Comparison of ENCODE assay signal across 14 cellular contexts in genomic region chr20:18727032-18727508, GRCh38.
DNase-seq lines count a peak whose midpoint lies in the region; ATAC-seq and TF ChIP-seq lines count a peak whose summit lies in the region.
"Had no signal": no experiment of that assay in that cellular context is flagged by ENCODE, and none has a peak within 500 bp of the region (broad histone marks: within the 10 kb centered on the region; RNA-seq: fewer than 3 reads in every experiment).

No MANE protein-coding gene starts in this region.

- no peaks in the 10 kb centered on the region for H4K20me1 ChIP-seq in PC-3 (ENCODE audit: low read length)

- TF ChIP-seq CTCF in PC-3 (conservative IDR thresholded peaks at IDR 0.05; ENCODE audit: low read depth, low read length) (no peak), WERI-Rb-1 (IDR thresholded peaks at IDR 0.05; ENCODE audit: low read depth, low read length) (no peak), psoas muscle (IDR thresholded peaks at IDR 0.05) (no peak)

- H3F3A ChIP-seq in PC-3 (ENCODE audit: low read length, unreplicated experiment) = no peaks in the 10 kb centered on the region

- H3K9me3 ChIP-seq in PC-3 (ENCODE audit: low read length) = no peaks in the 10 kb centered on the region
- H3K9me3 ChIP-seq in WERI-Rb-1 (ENCODE audit: severe bottlenecking) = no peaks in the 10 kb centered on the region
- no peaks in the 10 kb centered on the region for H3K9me3 ChIP-seq in psoas muscle

- no peak overlapping the region for H3K27ac ChIP-seq in PC-3 (ENCODE audit: low read length)
- H3K27ac ChIP-seq in WERI-Rb-1 = no peak overlapping the region
- H3K27ac ChIP-seq in psoas muscle = no peak overlapping the region

- peak; percentile 64 for DNase-seq in DMS79 treated with DMSO at 0.1 percent for 48 hours (lab: John Stamatoyannopoulos, UW)
- peak; percentile 17 for DNase-seq in Jurkat, Clone E6-1 (ENCODE audit: low read depth, low spot score)
- DNase-seq in PC-3 = peak; percentile 16
- DNase-seq in myocyte (ENCODE audit: low read depth) = peak; percentile 35
- DNase-seq in SIG-M5 treated with dmso at 0.1 percent for 504 hours (lab: John Stamatoyannopoulos, UW; ENCODE audit: unreplicated experiment) = no peak
- no peak for DNase-seq in WERI-Rb-1
- no peak for DNase-seq in psoas muscle
- DNase-seq in left cardiac atrium = no peak
- DNase-seq: activated CD4-positive, CD25-positive, alpha-beta regulatory T cell treated with anti-CD3 and anti-CD28 coated beads, Interleukin-2, amount 50 U/mL, for 72 hours; activated T-cell treated with anti-CD3 and anti-CD28 coated beads, Interleukin-2, amount 50 U/mL, for 4 hours; CD4-positive, CD25-positive, alpha-beta regulatory T cell; effector memory CD4-positive, alpha-beta T cell; NCI-H1694 treated with DMSO at 0.1 percent for 48 hours had no signal

- CTCF ChIA-PET in PC-3 (lab: Charles Lee) = no interaction called here

- H2AFZ ChIP-seq in PC-3 (ENCODE audit: low read length) = no peak overlapping the region

- H3K4me3 ChIP-seq in Jurkat, Clone E6-1 (ENCODE audit: low read length) = no peak overlapping the region
- H3K4me3 ChIP-seq in PC-3 (ENCODE audit: low read length) (no peak overlapping the region), WERI-Rb-1 (ENCODE audit: low read depth, low read length) (no peak overlapping the region), psoas muscle (no peak overlapping the region)

- no peak overlapping the region for H3K4me2 ChIP-seq in PC-3 (ENCODE audit: low read length)

- H3K4me1 ChIP-seq in PC-3 (ENCODE audit: insufficient read depth, low read length) (no peaks in the 10 kb centered on the region), psoas muscle (peaks cover 7% of the 10 kb centered on the region)

- intact Hi-C loops in PC-3 (cut with micrococcal nuclease) (no loop called here), psoas muscle (cut with DNase I) (no loop called here), left cardiac atrium (cut with DNase I) (no loop called here)

- POLR2A ChIA-PET in PC-3 (lab: Charles Lee; ENCODE audit: unreplicated experiment) = no interaction called here

- 83 to 90% (median 90%) methylated on average over 9 of the region's 9 CpGs for WGBS in psoas muscle, 3 donors

- no peaks in the 10 kb centered on the region for H3K79me2 ChIP-seq in PC-3 (ENCODE audit: low read length)

- ATAC-seq in PC-3 (peak; percentile 24; the same call in 1 of the 2 replicates), psoas muscle (no peak), left cardiac atrium (no peak)
- ATAC-seq: activated T-cell treated with anti-CD3 and anti-CD28 coated beads, Interleukin-2, amount 50 U/mL, for 4 hours; HCT116 had no signal

- H3K9ac ChIP-seq in PC-3 (ENCODE audit: low read length) = no peak overlapping the region

- no TSS peak for BruUV-seq in PC-3 (replicated peaks; lab: Mats Ljungman, UMichigan)

- H3K27me3 ChIP-seq in PC-3 (ENCODE audit: low read length) (no peaks in the 10 kb centered on the region), WERI-Rb-1 (ENCODE audit: insufficient read depth, low read depth, severe bottlenecking) (no peaks in the 10 kb centered on the region), psoas muscle (ENCODE audit: insufficient read depth in 3 of 3, low read length in 2 of 3) (no peaks in the 10 kb centered on the region)

- H3K9me2 ChIP-seq in PC-3 (replicated peaks; ENCODE audit: low read length) = no peaks in the 10 kb centered on the region

- H3K36me3 ChIP-seq in PC-3 (ENCODE audit: low read depth, low read length) (no peaks in the 10 kb centered on the region), WERI-Rb-1 (no peaks in the 10 kb centered on the region), psoas muscle (ENCODE audit: insufficient read depth in 1 of 2, low read depth in 1 of 2) (no peaks in the 10 kb centered on the region)

Comparison
In these comparisons a context has a peak if more than half of its experiments do, and no peak if none do; other contexts are left out.
1. DNase-seq: peak in DMS79 treated with DMSO at 0.1 percent for 48 hours (single experiment), Jurkat, Clone E6-1 (single experiment), PC-3 (single experiment) and myocyte (single experiment); none in SIG-M5 treated with dmso at 0.1 percent for 504 hours (single experiment), WERI-Rb-1 (single experiment), psoas muscle (0 of 2) and left cardiac atrium (single experiment).